8 cellular contexts compared by ENCODE assay signal in the genomic region with DNA sequence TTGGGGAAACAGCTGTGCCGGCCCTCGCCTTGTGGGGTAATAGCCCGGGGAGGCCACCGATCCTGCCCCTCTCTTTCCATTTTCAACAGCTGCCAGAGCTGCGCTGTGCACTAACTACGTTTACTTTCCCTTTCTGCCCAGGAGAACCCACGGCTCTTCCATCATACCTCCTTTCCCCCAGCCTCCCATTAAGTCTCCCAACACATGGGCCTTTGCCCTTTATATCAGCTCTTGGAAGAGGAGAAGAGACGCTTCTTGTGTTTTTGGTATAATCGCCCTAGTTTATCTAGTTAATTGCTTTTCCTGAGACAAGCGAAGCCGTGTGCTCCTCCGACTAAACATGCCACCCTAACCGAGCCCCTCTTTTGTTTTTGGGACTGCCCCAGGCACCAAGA. TPM values are rescaled to one million over a fixed set of nuclear protein-coding genes. Genes with fewer than 3 reads are reported as not detected.
A peak's percentile ranks its signal among the peaks of the same experiment; 100 is the strongest.
DNase-seq lines count a peak whose midpoint lies in the region; ATAC-seq and FAIRE-seq lines count a peak whose summit lies in the region.

No MANE protein-coding gene starts in this region.

- ATAC-seq in GM18498 (IDR thresholded peaks at IDR 0.05; ENCODE audit: unreplicated experiment) (peak; percentile 23), HG03175 (IDR thresholded peaks at IDR 0.05; ENCODE audit: unreplicated experiment) (peak; percentile 22), GM19455 (IDR thresholded peaks at IDR 0.05; ENCODE audit: unreplicated experiment) (no peak)
- ATAC-seq in stimulated activated naive B cell treated with anti-CD40 and anti-IgM and Interleukin-4, amounts not matched to agents 10 μg/mL and 1 μg/mL and 100 μg/mL, for 72 hours (replicated peaks) = peak in 1 of 2 donors; percentile 37

- H3K4me1 ChIP-seq in iPS-18a (ENCODE audit: control insufficient read depth, low read depth, low read length) = peaks cover 8% of the 10 kb centered on the region

- H3K4me3 ChIP-seq in iPS-18a (ENCODE audit: low read length) = peak overlapping the region; percentile 65

- H3K36me3 Mint-ChIP-seq in activated CD4-positive, alpha-beta memory T cell treated with anti-CD3 and anti-CD28 coated beads, Interleukin-2, amount 10 ng/mL, durations not matched to agents 7 days and 5 days (ENCODE audit: low read depth) = peaks cover 23% of the 10 kb centered on the region
- peaks cover 7 to 24% of the 10 kb centered on the region in 2 donors for H3K36me3 Mint-ChIP-seq in stimulated activated naive B cell treated with anti-CD40 and anti-IgM and Interleukin-4, amounts not matched to agents 10 μg/mL and 1 μg/mL and 100 μg/mL, for 72 hours

- peak overlapping the region; percentile 92 for H3K4me3 Mint-ChIP-seq in activated CD4-positive, alpha-beta memory T cell treated with anti-CD3 and anti-CD28 coated beads, Interleukin-2, amount 10 ng/mL, durations not matched to agents 7 days and 5 days
- peak overlapping the region; percentile 96 to 100 for H3K4me3 Mint-ChIP-seq in stimulated activated naive B cell treated with anti-CD40 and anti-IgM and Interleukin-4, amounts not matched to agents 10 μg/mL and 1 μg/mL and 100 μg/mL, for 72 hours

- no peaks in the 10 kb centered on the region for H3K27me3 Mint-ChIP-seq in activated CD4-positive, alpha-beta memory T cell treated with anti-CD3 and anti-CD28 coated beads, Interleukin-2, amount 10 ng/mL, durations not matched to agents 7 days and 5 days
- peaks cover 4 to 6% of the 10 kb centered on the region in 2 donors for H3K27me3 Mint-ChIP-seq in stimulated activated naive B cell treated with anti-CD40 and anti-IgM and Interleukin-4, amounts not matched to agents 10 μg/mL and 1 μg/mL and 100 μg/mL, for 72 hours

- H3K9me3 Mint-ChIP-seq in activated CD4-positive, alpha-beta memory T cell treated with anti-CD3 and anti-CD28 coated beads, Interleukin-2, amount 10 ng/mL, durations not matched to agents 7 days and 5 days = no peaks in the 10 kb centered on the region
- H3K9me3 Mint-ChIP-seq in stimulated activated naive B cell treated with anti-CD40 and anti-IgM and Interleukin-4, amounts not matched to agents 10 μg/mL and 1 μg/mL and 100 μg/mL, for 72 hours = no peaks in the 10 kb centered on the region

- no peaks in the 10 kb centered on the region for H3K36me3 ChIP-seq in iPS-18a (ENCODE audit: control insufficient read depth, low read depth, low read length)

- peak overlapping the region; percentile 68 for H3K9ac ChIP-seq in iPS-18a (ENCODE audit: low read length)

- CTCF ChIA-PET in activated CD4-positive, alpha-beta memory T cell treated with anti-CD3 and anti-CD28 coated beads, Interleukin-2, amount 10 ng/mL, durations not matched to agents 7 days and 5 days (lab: Charles Lee) = interaction anchor here (0.7 to 8.7 kb wide), 15 partner anchors 10 to 779 kb away, joined by 3 to 83 read pairs (median 4); partner anchors contain the start of gene MRPS10

- H3K27ac ChIP-seq in iPS-18a (ENCODE audit: low read length) = peak overlapping the region; percentile 3

- H3K9me3 ChIP-seq in iPS-18a (ENCODE audit: control insufficient read depth, low read depth, low read length) = no peaks in the 10 kb centered on the region

- POLR2A ChIA-PET in activated CD4-positive, alpha-beta memory T cell treated with anti-CD3 and anti-CD28 coated beads, Interleukin-2, amount 10 ng/mL, durations not matched to agents 7 days and 5 days (lab: Charles Lee) = interaction anchor here (0.6 to 3.4 kb wide), 22 partner anchors 8 to 1065 kb away, joined by 3 to 17 read pairs (median 6); partner anchors contain the start of genes CNPY3, CUL7, PEX6 and RPL7L1

- peak overlapping the region; percentile 83 for H3K27ac Mint-ChIP-seq in activated CD4-positive, alpha-beta memory T cell treated with anti-CD3 and anti-CD28 coated beads, Interleukin-2, amount 10 ng/mL, durations not matched to agents 7 days and 5 days
- H3K27ac Mint-ChIP-seq in stimulated activated naive B cell treated with anti-CD40 and anti-IgM and Interleukin-4, amounts not matched to agents 10 μg/mL and 1 μg/mL and 100 μg/mL, for 72 hours = peak overlapping the region; percentile 98

- H3K27me3 ChIP-seq in iPS-18a (ENCODE audit: control insufficient read depth, insufficient read depth, low read length) = no peaks in the 10 kb centered on the region

- FAIRE-seq in frontal cortex (lab: Jason Lieb, UNC) = no peak

- no peak for DNase-seq in activated CD4-positive, alpha-beta memory T cell treated with anti-CD3 and anti-CD28 coated beads, Interleukin-2, amount 10 ng/mL, durations not matched to agents 7 days and 5 days
- DNase-seq in stimulated activated naive B cell treated with anti-CD40 and anti-IgM and Interleukin-4, amounts not matched to agents 10 μg/mL and 1 μg/mL and 100 μg/mL, for 72 hours = no peak
- DNase-seq in dermis blood vessel endothelial cell (no peak), frontal cortex (ENCODE audit: low spot score in 2 of 2) (no peak)

- H3K4me1 Mint-ChIP-seq in activated CD4-positive, alpha-beta memory T cell treated with anti-CD3 and anti-CD28 coated beads, Interleukin-2, amount 10 ng/mL, durations not matched to agents 7 days and 5 days = peaks cover 39% of the 10 kb centered on the region
- H3K4me1 Mint-ChIP-seq in stimulated activated naive B cell treated with anti-CD40 and anti-IgM and Interleukin-4, amounts not matched to agents 10 μg/mL and 1 μg/mL and 100 μg/mL, for 72 hours = peaks cover 17 to 23% of the 10 kb centered on the region in 2 donors

RNA-seq across cellular contexts. Expression of gene UBR2, which starts 0.7 kb away (rescaled TPM):
- total RNA-seq in activated CD4-positive, alpha-beta memory T cell treated with anti-CD3 and anti-CD28 coated beads, Interleukin-2, amount 10 ng/mL, durations not matched to agents 7 days and 5 days = 10 to 100 TPM; 34.0 to 36.2 TPM
- total RNA-seq in dermis blood vessel endothelial cell = 37.6 and 39.5 TPM in 2 replicates
- total RNA-seq in frontal cortex = 37.1 TPM
